Comparison of ENCODE assay signal across 28 cellular contexts in genomic region chr4:120506536-120506935, GRCh38.
"Had no signal": no experiment of that assay in that cellular context is flagged by ENCODE, and none has a peak within 500 bp of the region (broad histone marks: within the 10 kb centered on the region; RNA-seq: fewer than 3 reads in every experiment).

No MANE protein-coding gene starts in this region.

- H3K4me3 ChIP-seq: stomach, suprapubic skin, testis, thoracic aorta, thyroid gland, tibial artery, tibial nerve, transverse colon, upper lobe of left lung, upper lobe of right lung, uterus, vagina had no signal

- H3K36me3 Mint-ChIP-seq: stimulated activated effector memory CD8-positive, alpha-beta T cell treated with anti-CD3 and anti-CD28 coated beads, Interleukin-12 subunit alpha, Interleukin-12 subunit beta, amount 100 ng/mL, for 72 hours; stimulated activated memory B cell treated with anti-CD40 and anti-IgM and Interleukin-4, amounts not matched to agents 10 μg/mL and 1 μg/mL and 100 μg/mL, for 72 hours; stimulated activated naive B cell treated with anti-CD40 and anti-IgM and Interleukin-4, amounts not matched to agents 10 μg/mL and 1 μg/mL and 100 μg/mL, for 72 hours; type B pancreatic cell had no signal

- H3K4me3 Mint-ChIP-seq: stimulated activated effector memory CD8-positive, alpha-beta T cell treated with anti-CD3 and anti-CD28 coated beads, Interleukin-12 subunit alpha, Interleukin-12 subunit beta, amount 100 ng/mL, for 72 hours; stimulated activated memory B cell treated with anti-CD40 and anti-IgM and Interleukin-4, amounts not matched to agents 10 μg/mL and 1 μg/mL and 100 μg/mL, for 72 hours; stimulated activated naive B cell treated with anti-CD40 and anti-IgM and Interleukin-4, amounts not matched to agents 10 μg/mL and 1 μg/mL and 100 μg/mL, for 72 hours; stimulated activated naive CD8-positive, alpha-beta T cell treated with anti-CD3 and anti-CD28 coated beads, Interleukin-15, amount 100 ng/mL, for 72 hours; stimulated activated naive CD8-positive, alpha-beta T cell treated with anti-CD3 and anti-CD28 coated beads, Interleukin-15, Interleukin-2, amounts not matched to agents 100 ng/mL and 50 ng/mL, for 24 hours; type B pancreatic cell had no signal

- H3K27me3 ChIP-seq: stomach, suprapubic skin, testis, thyroid gland, tibial artery, tibial nerve, transverse colon, upper lobe of left lung, upper lobe of right lung, uterus, vagina had no signal

- H3K27me3 Mint-ChIP-seq: stimulated activated memory B cell treated with anti-CD40 and anti-IgM and Interleukin-4, amounts not matched to agents 10 μg/mL and 1 μg/mL and 100 μg/mL, for 72 hours; stimulated activated naive B cell treated with anti-CD40 and anti-IgM and Interleukin-4, amounts not matched to agents 10 μg/mL and 1 μg/mL and 100 μg/mL, for 72 hours; stimulated activated naive CD8-positive, alpha-beta T cell treated with anti-CD3 and anti-CD28 coated beads, Interleukin-15, amount 100 ng/mL, for 72 hours; stimulated activated naive CD8-positive, alpha-beta T cell treated with anti-CD3 and anti-CD28 coated beads, Interleukin-15, Interleukin-2, amounts not matched to agents 100 ng/mL and 50 ng/mL, for 24 hours; type B pancreatic cell had no signal

- H3K4me1 Mint-ChIP-seq: stimulated activated effector memory CD8-positive, alpha-beta T cell treated with anti-CD3 and anti-CD28 coated beads, Interleukin-12 subunit alpha, Interleukin-12 subunit beta, amount 100 ng/mL, for 72 hours; stimulated activated memory B cell treated with anti-CD40 and anti-IgM and Interleukin-4, amounts not matched to agents 10 μg/mL and 1 μg/mL and 100 μg/mL, for 72 hours; stimulated activated naive B cell treated with anti-CD40 and anti-IgM and Interleukin-4, amounts not matched to agents 10 μg/mL and 1 μg/mL and 100 μg/mL, for 72 hours; stimulated activated naive CD8-positive, alpha-beta T cell treated with anti-CD3 and anti-CD28 coated beads, Interleukin-15, amount 100 ng/mL, for 72 hours had no signal

- DNase-seq: stimulated activated CD4-positive, alpha-beta T cell treated with anti-CD3 and anti-CD28 coated beads, Interleukin-2, amount 100 ng/mL, for 48 hours; stimulated activated CD4-positive, alpha-beta T cell treated with anti-CD3 and anti-CD28 coated beads, Interleukin-4, amount 100 ng/mL, for 1 hour; stimulated activated CD4-positive, alpha-beta T cell treated with anti-CD3 and anti-CD28 coated beads, Interleukin-4, amount 100 ng/mL, for 24 hours; stimulated activated CD4-positive, alpha-beta T cell treated with anti-CD3 and anti-CD28 coated beads, Interleukin-4, amount 100 ng/mL, for 4 hours; stimulated activated CD8-positive, alpha-beta memory T cell treated with anti-CD3 and anti-CD28 coated beads, Interleukin-4, amount 100 ng/mL, for 48 hours; stimulated activated naive B cell treated with anti-CD40 and anti-IgM and Interleukin-4, amounts not matched to agents 10 μg/mL and 1 μg/mL and 100 μg/mL, for 72 hours; stimulated activated naive CD4-positive, alpha-beta T cell; stimulated activated naive CD4-positive, alpha-beta T cell treated with Interleukin-2 at 50 U/mL for 16 hours; stimulated activated naive CD8-positive, alpha-beta T cell treated with anti-CD3 and anti-CD28 coated beads, Interleukin-15, amount 100 ng/mL, for 72 hours; stimulated activated naive CD8-positive, alpha-beta T cell treated with anti-CD3 and anti-CD28 coated beads, Interleukin-15, Interleukin-2, amounts not matched to agents 100 U/mL and 50 U/mL, for 24 hours; stomach; substantia nigra; testis; thyroid gland; tibial artery; transverse colon; trophoblast cell; upper lobe of left lung; upper lobe of right lung; uterus had no signal

- H3K9me3 ChIP-seq: suprapubic skin, testis, thoracic aorta, thyroid gland, transverse colon, upper lobe of right lung, uterus, vagina had no signal

- ATAC-seq: stimulated activated effector memory CD8-positive, alpha-beta T cell treated with anti-CD3 and anti-CD28 coated beads, Interleukin-12 subunit alpha, Interleukin-12 subunit beta, amount 100 ng/mL, for 72 hours; stimulated activated memory B cell treated with anti-CD40 and anti-IgM and Interleukin-4, amounts not matched to agents 10 μg/mL and 1 μg/mL and 100 μg/mL, for 72 hours; stimulated activated naive B cell treated with anti-CD40 and anti-IgM and Interleukin-4, amounts not matched to agents 10 μg/mL and 1 μg/mL and 100 μg/mL, for 72 hours; stimulated activated naive CD8-positive, alpha-beta T cell treated with anti-CD3 and anti-CD28 coated beads, Interleukin-15, amount 100 ng/mL, for 72 hours; stimulated activated naive CD8-positive, alpha-beta T cell treated with anti-CD3 and anti-CD28 coated beads, Interleukin-15, Interleukin-2, amounts not matched to agents 100 U/mL and 50 U/mL, for 24 hours; upper lobe of right lung had no signal

- H3K27ac ChIP-seq: stomach, suprapubic skin, testis, thoracic aorta, thyroid gland, tibial artery, tibial nerve, transverse colon, upper lobe of left lung, upper lobe of right lung, uterus, vagina had no signal

- H3K27ac Mint-ChIP-seq: stimulated activated effector memory CD8-positive, alpha-beta T cell treated with anti-CD3 and anti-CD28 coated beads, Interleukin-12 subunit alpha, Interleukin-12 subunit beta, amount 100 ng/mL, for 72 hours; stimulated activated memory B cell treated with anti-CD40 and anti-IgM and Interleukin-4, amounts not matched to agents 10 μg/mL and 1 μg/mL and 100 μg/mL, for 72 hours; stimulated activated naive B cell treated with anti-CD40 and anti-IgM and Interleukin-4, amounts not matched to agents 10 μg/mL and 1 μg/mL and 100 μg/mL, for 72 hours; stimulated activated naive CD8-positive, alpha-beta T cell treated with anti-CD3 and anti-CD28 coated beads, Interleukin-15, amount 100 ng/mL, for 72 hours; stimulated activated naive CD8-positive, alpha-beta T cell treated with anti-CD3 and anti-CD28 coated beads, Interleukin-15, Interleukin-2, amounts not matched to agents 100 ng/mL and 50 ng/mL, for 24 hours; type B pancreatic cell had no signal

- H3K36me3 ChIP-seq: stomach, suprapubic skin, thoracic aorta, thyroid gland, tibial artery, tibial nerve, transverse colon, upper lobe of left lung, upper lobe of right lung, uterus, vagina had no signal

- H3K4me1 ChIP-seq: stomach, suprapubic skin, testis, thyroid gland, tibial artery, tibial nerve, transverse colon, upper lobe of left lung, upper lobe of right lung, uterus, vagina had no signal
